1 cellular context compared by ENCODE assay signal in the genomic region with DNA sequence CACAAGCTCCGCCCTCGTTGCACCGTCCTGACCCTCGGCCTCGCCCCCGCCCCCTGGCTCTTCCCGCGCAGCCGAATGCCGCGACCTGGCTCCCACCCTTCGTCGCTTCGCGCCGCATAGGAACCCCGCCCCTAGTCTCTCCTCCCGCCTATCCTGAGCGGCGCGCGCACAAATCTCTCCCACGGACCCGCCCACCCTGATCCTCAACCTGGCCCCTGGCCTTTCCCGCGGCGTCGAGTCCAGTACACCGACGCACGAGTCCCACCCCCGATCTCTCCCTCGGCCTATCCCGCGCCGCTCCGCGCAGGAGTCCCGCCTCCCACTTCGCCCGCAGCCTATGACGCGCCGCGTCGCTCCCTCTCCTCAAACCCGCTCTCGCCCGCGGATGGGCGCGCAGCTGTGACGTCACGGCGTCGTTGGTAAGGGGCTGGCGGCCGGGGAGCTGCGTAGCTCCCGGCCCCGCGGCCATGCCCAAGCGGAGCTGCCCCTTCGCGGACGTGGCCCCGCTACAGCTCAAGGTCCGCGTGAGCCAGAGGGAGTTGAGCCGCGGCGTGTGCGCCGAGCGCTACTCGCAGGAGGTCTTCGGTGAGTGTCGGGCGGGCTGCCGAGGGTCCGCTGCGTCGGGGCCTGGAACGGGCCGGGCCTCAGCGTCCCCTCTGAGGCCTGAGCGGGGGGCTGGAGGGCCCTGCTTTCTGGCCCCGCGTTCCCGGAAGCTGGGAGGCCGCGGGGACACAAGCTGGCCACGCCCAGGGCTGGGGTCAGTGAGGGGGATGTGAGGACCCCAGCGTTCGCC.
TF ChIP-seq lines count a peak whose summit lies in the region.

A gene with protein sequence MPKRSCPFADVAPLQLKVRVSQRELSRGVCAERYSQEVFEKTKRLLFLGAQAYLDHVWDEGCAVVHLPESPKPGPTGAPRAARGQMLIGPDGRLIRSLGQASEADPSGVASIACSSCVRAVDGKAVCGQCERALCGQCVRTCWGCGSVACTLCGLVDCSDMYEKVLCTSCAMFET (plus strand): TSS at position 413 of the 793 bp plus-strand sequence. CDS start 55 bp downstream, at position 468.

TF ChIP-seq in GM23338, 12 proteins besides CTCF, POLR2A, EP300 and RAD21:
- TF ChIP-seq, protein P1, sequence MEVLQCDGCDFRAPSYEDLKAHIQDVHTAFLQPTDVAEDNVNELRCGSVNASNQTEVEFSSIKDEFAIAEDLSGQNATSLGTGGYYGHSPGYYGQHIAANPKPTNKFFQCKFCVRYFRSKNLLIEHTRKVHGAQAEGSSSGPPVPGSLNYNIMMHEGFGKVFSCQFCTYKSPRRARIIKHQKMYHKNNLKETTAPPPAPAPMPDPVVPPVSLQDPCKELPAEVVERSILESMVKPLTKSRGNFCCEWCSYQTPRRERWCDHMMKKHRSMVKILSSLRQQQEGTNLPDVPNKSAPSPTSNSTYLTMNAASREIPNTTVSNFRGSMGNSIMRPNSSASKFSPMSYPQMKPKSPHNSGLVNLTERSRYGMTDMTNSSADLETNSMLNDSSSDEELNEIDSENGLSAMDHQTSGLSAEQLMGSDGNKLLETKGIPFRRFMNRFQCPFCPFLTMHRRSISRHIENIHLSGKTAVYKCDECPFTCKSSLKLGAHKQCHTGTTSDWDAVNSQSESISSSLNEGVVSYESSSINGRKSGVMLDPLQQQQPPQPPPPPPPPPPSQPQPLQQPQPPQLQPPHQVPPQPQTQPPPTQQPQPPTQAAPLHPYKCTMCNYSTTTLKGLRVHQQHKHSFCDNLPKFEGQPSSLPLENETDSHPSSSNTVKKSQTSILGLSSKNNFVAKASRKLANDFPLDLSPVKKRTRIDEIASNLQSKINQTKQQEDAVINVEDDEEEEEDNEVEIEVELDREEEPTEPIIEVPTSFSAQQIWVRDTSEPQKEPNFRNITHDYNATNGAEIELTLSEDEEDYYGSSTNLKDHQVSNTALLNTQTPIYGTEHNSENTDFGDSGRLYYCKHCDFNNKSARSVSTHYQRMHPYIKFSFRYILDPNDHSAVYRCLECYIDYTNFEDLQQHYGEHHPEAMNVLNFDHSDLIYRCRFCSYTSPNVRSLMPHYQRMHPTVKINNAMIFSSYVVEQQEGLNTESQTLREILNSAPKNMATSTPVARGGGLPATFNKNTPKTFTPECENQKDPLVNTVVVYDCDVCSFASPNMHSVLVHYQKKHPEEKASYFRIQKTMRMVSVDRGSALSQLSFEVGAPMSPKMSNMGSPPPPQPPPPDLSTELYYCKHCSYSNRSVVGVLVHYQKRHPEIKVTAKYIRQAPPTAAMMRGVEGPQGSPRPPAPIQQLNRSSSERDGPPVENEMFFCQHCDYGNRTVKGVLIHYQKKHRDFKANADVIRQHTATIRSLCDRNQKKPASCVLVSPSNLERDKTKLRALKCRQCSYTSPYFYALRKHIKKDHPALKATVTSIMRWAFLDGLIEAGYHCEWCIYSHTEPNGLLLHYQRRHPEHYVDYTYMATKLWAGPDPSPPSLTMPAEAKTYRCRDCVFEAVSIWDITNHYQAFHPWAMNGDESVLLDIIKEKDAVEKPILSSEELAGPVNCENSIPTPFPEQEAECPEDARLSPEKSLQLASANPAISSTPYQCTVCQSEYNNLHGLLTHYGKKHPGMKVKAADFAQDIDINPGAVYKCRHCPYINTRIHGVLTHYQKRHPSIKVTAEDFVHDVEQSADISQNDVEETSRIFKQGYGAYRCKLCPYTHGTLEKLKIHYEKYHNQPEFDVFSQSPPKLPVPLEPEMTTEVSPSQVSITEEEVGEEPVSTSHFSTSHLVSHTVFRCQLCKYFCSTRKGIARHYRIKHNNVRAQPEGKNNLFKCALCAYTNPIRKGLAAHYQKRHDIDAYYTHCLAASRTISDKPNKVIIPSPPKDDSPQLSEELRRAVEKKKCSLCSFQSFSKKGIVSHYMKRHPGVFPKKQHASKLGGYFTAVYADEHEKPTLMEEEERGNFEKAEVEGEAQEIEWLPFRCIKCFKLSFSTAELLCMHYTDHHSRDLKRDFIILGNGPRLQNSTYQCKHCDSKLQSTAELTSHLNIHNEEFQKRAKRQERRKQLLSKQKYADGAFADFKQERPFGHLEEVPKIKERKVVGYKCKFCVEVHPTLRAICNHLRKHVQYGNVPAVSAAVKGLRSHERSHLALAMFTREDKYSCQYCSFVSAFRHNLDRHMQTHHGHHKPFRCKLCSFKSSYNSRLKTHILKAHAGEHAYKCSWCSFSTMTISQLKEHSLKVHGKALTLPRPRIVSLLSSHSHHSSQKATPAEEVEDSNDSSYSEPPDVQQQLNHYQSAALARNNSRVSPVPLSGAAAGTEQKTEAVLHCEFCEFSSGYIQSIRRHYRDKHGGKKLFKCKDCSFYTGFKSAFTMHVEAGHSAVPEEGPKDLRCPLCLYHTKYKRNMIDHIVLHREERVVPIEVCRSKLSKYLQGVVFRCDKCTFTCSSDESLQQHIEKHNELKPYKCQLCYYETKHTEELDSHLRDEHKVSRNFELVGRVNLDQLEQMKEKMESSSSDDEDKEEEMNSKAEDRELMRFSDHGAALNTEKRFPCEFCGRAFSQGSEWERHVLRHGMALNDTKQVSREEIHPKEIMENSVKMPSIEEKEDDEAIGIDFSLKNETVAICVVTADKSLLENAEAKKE (CRISPR knock-in tag; IDR thresholded peaks at IDR 0.05), result no peak
- TF ChIP-seq CREB1 (CRISPR knock-in tag; IDR thresholded peaks at IDR 0.05; ENCODE audit: low read depth) (peak; percentile 100), POLR2AphosphoS5 (IDR thresholded peaks at IDR 0.05; ENCODE audit: low read depth) (peak; percentile 93), ZNF331 (CRISPR knock-in tag; IDR thresholded peaks at IDR 0.05; ENCODE audit: low read depth) (no peak)
